In genomic region chr16:4847774-4848587, GRCh38 we compare ENCODE assay signal across 1 cellular context.
TF ChIP-seq lines count a peak whose summit lies in the region.

No MANE protein-coding gene starts in this region.

TF ChIP-seq in neural cell, 6 proteins besides CTCF, POLR2A, EP300 and RAD21 (continued from another document):
- TF ChIP-seq REST (IDR thresholded peaks at IDR 0.05; ENCODE audit: borderline replicate concordance) (no peak), TAF1 (IDR thresholded peaks at IDR 0.05; ENCODE audit: low read depth) (no peak), POLR2AphosphoS5 (IDR thresholded peaks at IDR 0.05) (no peak), EZH2 (IDR thresholded peaks at IDR 0.05; ENCODE audit: borderline replicate concordance, insufficient read depth, low read length, poor library complexity, severe bottlenecking) (no peak)
